ENCODE assay signal across 9 cellular contexts in the genomic region with DNA sequence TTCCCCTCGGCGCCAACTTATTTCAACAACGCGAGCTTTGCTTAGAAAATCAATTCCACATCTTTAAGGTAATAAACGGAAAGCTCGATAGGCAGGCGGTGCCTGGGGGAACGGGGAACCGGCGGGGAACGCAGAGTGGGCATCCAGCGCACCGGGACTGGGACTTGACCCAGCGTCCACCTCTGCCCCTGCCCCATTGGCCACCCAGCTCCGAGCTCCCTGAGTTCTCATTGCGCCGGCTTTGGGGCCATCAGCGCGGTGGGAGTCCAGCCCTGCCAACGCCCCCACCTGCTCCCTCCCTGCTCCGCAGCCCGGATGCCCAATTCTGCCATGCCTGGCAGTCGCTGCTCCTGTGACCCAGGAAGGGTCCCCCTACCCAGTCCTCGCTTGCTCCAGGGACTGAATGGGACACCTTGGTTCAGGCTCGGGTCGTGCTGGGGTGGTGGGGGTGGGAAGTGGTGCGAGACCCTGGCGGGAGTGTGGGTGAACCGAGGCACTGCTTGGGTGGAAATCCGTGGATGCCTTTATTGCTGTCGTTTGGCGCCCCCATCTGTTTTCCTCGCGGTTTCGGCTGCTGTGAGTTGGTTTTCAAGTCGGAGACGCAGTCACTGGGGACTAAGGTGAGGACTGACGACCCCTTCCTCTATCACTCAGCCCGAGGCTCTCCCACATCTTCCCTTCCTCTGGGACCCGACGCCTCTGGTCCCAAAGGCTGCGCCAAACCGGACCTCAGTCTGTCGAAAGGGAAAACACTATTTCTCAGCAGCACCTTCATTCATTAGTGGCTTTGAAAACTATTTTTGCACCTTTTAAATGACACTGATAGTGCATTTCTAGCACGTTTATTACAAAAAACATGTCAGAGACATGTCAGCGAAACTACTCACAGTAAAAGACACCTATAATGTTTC. TPM values are rescaled to one million over a fixed set of nuclear protein-coding genes. Genes with fewer than 3 reads are reported as not detected.
DNase-seq lines count a peak whose midpoint lies in the region; ATAC-seq lines count a peak whose summit lies in the region.
"Had no signal": no experiment of that assay in that cellular context is flagged by ENCODE, and none has a peak within 500 bp of the region (broad histone marks: within the 10 kb centered on the region; RNA-seq: fewer than 3 reads in every experiment).

No MANE protein-coding gene starts in this region.

- no peak for ATAC-seq in GM19023 (IDR thresholded peaks at IDR 0.05; ENCODE audit: unreplicated experiment)

- H2AFZ ChIP-seq in mesenchymal stem cell (ENCODE audit: low read depth, low read length) = no peak overlapping the region

- H3K9me3 Mint-ChIP-seq in activated CD4-positive, alpha-beta T cell treated with anti-CD3 and anti-CD28 coated beads, Interleukin-2, amount 10 ng/mL, durations not matched to agents 24 days and 14 days = peaks cover 10% of the 10 kb centered on the region
- H3K9me3 Mint-ChIP-seq: dendritic cell treated with granulocyte-macrophage colony-stimulating factor and Interleukin-4, amounts not matched to agents 40 ng/mL and 50 ng/mL, for 4 days had no signal

- no peak overlapping the region for H2BK15ac ChIP-seq in mesenchymal stem cell (ENCODE audit: low read depth, poor library complexity, severe bottlenecking)

- H3K27me3 ChIP-seq in mesenchymal stem cell (ENCODE audit: control insufficient read depth in 1 of 2, insufficient read depth in 1 of 2, low read length in 2 of 2) = peaks cover 98 to 100% of the 10 kb centered on the region in 2 experiments

- H3K4me2 ChIP-seq in mesenchymal stem cell (ENCODE audit: low read length, poor library complexity, severe bottlenecking) = no peak overlapping the region

- no peak overlapping the region for H2AK5ac ChIP-seq in mesenchymal stem cell (ENCODE audit: low read length, severe bottlenecking)

- no peak overlapping the region for H3K4ac ChIP-seq in mesenchymal stem cell (ENCODE audit: low read depth in 1 of 2, low read length in 2 of 2)

- H3K36me3 ChIP-seq in mesenchymal stem cell (ENCODE audit: control insufficient read depth in 1 of 2, insufficient read depth in 2 of 2, low read depth in 1 of 2, low read length in 2 of 2) = peaks cover 0 to 3% of the 10 kb centered on the region in 2 experiments

- peak overlapping the region; percentile 24 for H3K27ac Mint-ChIP-seq in activated CD4-positive, alpha-beta T cell treated with anti-CD3 and anti-CD28 coated beads, Interleukin-2, amount 10 ng/mL, durations not matched to agents 24 days and 14 days
- H3K27ac Mint-ChIP-seq: dendritic cell treated with granulocyte-macrophage colony-stimulating factor and Interleukin-4, amounts not matched to agents 40 ng/mL and 50 ng/mL, for 4 days had no signal

- peak overlapping the region in 1 of 2 experiments; percentile 37 for H3K4me3 ChIP-seq in mesenchymal stem cell (ENCODE audit: insufficient read depth in 1 of 2, low read depth in 1 of 2, low read length in 2 of 2)

- intact Hi-C loops in activated CD4-positive, alpha-beta T cell treated with anti-CD3 and anti-CD28 coated beads, Interleukin-2, amount 10 ng/mL, durations not matched to agents 24 days and 14 days (cut with micrococcal nuclease) = no loop called here

- H2BK5ac ChIP-seq in mesenchymal stem cell (ENCODE audit: low read depth, low read length, poor library complexity, severe bottlenecking) = no peak overlapping the region

- H3K27me3 Mint-ChIP-seq in activated CD4-positive, alpha-beta T cell treated with anti-CD3 and anti-CD28 coated beads, Interleukin-2, amount 10 ng/mL, durations not matched to agents 24 days and 14 days = peaks cover 90% of the 10 kb centered on the region

- no peaks in the 10 kb centered on the region for H3K79me1 ChIP-seq in mesenchymal stem cell (replicated peaks; ENCODE audit: low read length, poor library complexity, severe bottlenecking)

- no peaks in the 10 kb centered on the region for H3K9me3 ChIP-seq in mesenchymal stem cell (ENCODE audit: control insufficient read depth, low read length)

- no peak overlapping the region for H2BK12ac ChIP-seq in mesenchymal stem cell (ENCODE audit: low read length in 2 of 2)

- no peak overlapping the region for H4K8ac ChIP-seq in mesenchymal stem cell (ENCODE audit: low read length)

- no peak overlapping the region for H3K4me3 Mint-ChIP-seq in activated CD4-positive, alpha-beta T cell treated with anti-CD3 and anti-CD28 coated beads, Interleukin-2, amount 10 ng/mL, durations not matched to agents 24 days and 14 days
- H3K4me3 Mint-ChIP-seq: dendritic cell treated with granulocyte-macrophage colony-stimulating factor and Interleukin-4, amounts not matched to agents 40 ng/mL and 50 ng/mL, for 4 days had no signal

- H3K9ac ChIP-seq in mesenchymal stem cell (ENCODE audit: low read length) = no peak overlapping the region

- H3K18ac ChIP-seq in mesenchymal stem cell (ENCODE audit: low read depth in 1 of 2, low read length in 2 of 2) = no peak overlapping the region

- H2BK120ac ChIP-seq in mesenchymal stem cell (ENCODE audit: low read depth, low read length) = no peak overlapping the region

- no peak overlapping the region for H4K91ac ChIP-seq in mesenchymal stem cell (ENCODE audit: low read length)

- H3K4me1 ChIP-seq in mesenchymal stem cell (ENCODE audit: control insufficient read depth, insufficient read depth, low read depth, low read length) = peaks cover 26% of the 10 kb centered on the region

- peak; percentile 60 for DNase-seq in activated CD4-positive, alpha-beta T cell treated with anti-CD3 and anti-CD28 coated beads, Interleukin-2, amount 10 ng/mL, durations not matched to agents 24 days and 14 days
- DNase-seq in activated CD4-positive, alpha-beta T cell treated with anti-CD3 and anti-CD28 coated beads, Interleukin-2, amount 50 U/mL, for 48 hours = no peak
- DNase-seq in NCI-H1930 (lab: John Stamatoyannopoulos, UW) (peak; percentile 62 to 67), astrocyte of the hippocampus (ENCODE audit: low read depth, low spot score) (peak; percentile 70), lung microvascular endothelial cell (ENCODE audit: low read depth in 2 of 2) (peak; percentile 54 to 60), mesenchymal stem cell (no peak), CD1c-positive myeloid dendritic cell (ENCODE audit: extremely low spot score) (no peak)

- H3K27ac ChIP-seq in mesenchymal stem cell (ENCODE audit: low read length, poor library complexity, severe bottlenecking) = no peak overlapping the region

- H3K36me3 Mint-ChIP-seq in activated CD4-positive, alpha-beta T cell treated with anti-CD3 and anti-CD28 coated beads, Interleukin-2, amount 10 ng/mL, durations not matched to agents 24 days and 14 days (ENCODE audit: low read depth) = peaks cover 3% of the 10 kb centered on the region

- peaks cover 8% of the 10 kb centered on the region for H3K4me1 Mint-ChIP-seq in activated CD4-positive, alpha-beta T cell treated with anti-CD3 and anti-CD28 coated beads, Interleukin-2, amount 10 ng/mL, durations not matched to agents 24 days and 14 days

- no peak overlapping the region for H3K14ac ChIP-seq in mesenchymal stem cell (ENCODE audit: low read length in 2 of 2)

- WGBS in mesenchymal stem cell = under 1% methylated on average over 43 of the region's 46 CpGs

- peak overlapping the region in 1 of 2 experiments; percentile 66 for H3K23ac ChIP-seq in mesenchymal stem cell (ENCODE audit: low read length in 2 of 2)

RNA-seq across cellular contexts. Expression of gene EVX2, which starts 2.4 kb away (rescaled TPM):
- not detected in 2 replicates for total RNA-seq in activated CD4-positive, alpha-beta T cell treated with anti-CD3 and anti-CD28 coated beads, Interleukin-2, amount 10 ng/mL, durations not matched to agents 24 days and 14 days
- total RNA-seq in lung microvascular endothelial cell = not detected in 2 replicates
- polyA plus RNA-seq in mesenchymal stem cell (2013, experiment 1 of 2) = not detected
- polyA plus RNA-seq in mesenchymal stem cell (2013, experiment 2 of 2) = not detected

RNA-seq across cellular contexts. Expression of gene HOXD13, which starts 6.4 kb away (rescaled TPM):
- not detected in 2 replicates for total RNA-seq in activated CD4-positive, alpha-beta T cell treated with anti-CD3 and anti-CD28 coated beads, Interleukin-2, amount 10 ng/mL, durations not matched to agents 24 days and 14 days
- not detected in 2 replicates for total RNA-seq in lung microvascular endothelial cell
- not detected for polyA plus RNA-seq in mesenchymal stem cell (2013, experiment 1 of 2)
- not detected for polyA plus RNA-seq in mesenchymal stem cell (2013, experiment 2 of 2)

RNA-seq across cellular contexts. Expression of gene HOXD12, which starts 13.5 kb away (rescaled TPM):
- total RNA-seq in activated CD4-positive, alpha-beta T cell treated with anti-CD3 and anti-CD28 coated beads, Interleukin-2, amount 10 ng/mL, durations not matched to agents 24 days and 14 days = not detected in 2 replicates
- total RNA-seq in lung microvascular endothelial cell = not detected in 2 replicates
- not detected for polyA plus RNA-seq in mesenchymal stem cell (2013, experiment 1 of 2)
- polyA plus RNA-seq in mesenchymal stem cell (2013, experiment 2 of 2) = not detected

RNA-seq across cellular contexts. Expression of gene HOXD11, which starts 21.0 kb away (rescaled TPM):
- not detected in 2 replicates for total RNA-seq in activated CD4-positive, alpha-beta T cell treated with anti-CD3 and anti-CD28 coated beads, Interleukin-2, amount 10 ng/mL, durations not matched to agents 24 days and 14 days
- not detected in 2 replicates for total RNA-seq in lung microvascular endothelial cell
- not detected for polyA plus RNA-seq in mesenchymal stem cell (2013, experiment 1 of 2)
- not detected for polyA plus RNA-seq in mesenchymal stem cell (2013, experiment 2 of 2)

RNA-seq across cellular contexts. Expression of gene HOXD10, which starts 30.5 kb away (rescaled TPM):
- total RNA-seq in activated CD4-positive, alpha-beta T cell treated with anti-CD3 and anti-CD28 coated beads, Interleukin-2, amount 10 ng/mL, durations not matched to agents 24 days and 14 days = not detected in 2 replicates
- total RNA-seq in lung microvascular endothelial cell = 4.0 and 4.4 TPM in 2 replicates
- not detected for polyA plus RNA-seq in mesenchymal stem cell (2013, experiment 1 of 2)
- not detected for polyA plus RNA-seq in mesenchymal stem cell (2013, experiment 2 of 2)

Comparison
In these comparisons a context has a peak if more than half of its experiments do, and no peak if none do; other contexts are left out.
1. DNase-seq: peak in activated CD4-positive, alpha-beta T cell treated with anti-CD3 and anti-CD28 coated beads, Interleukin-2, amount 10 ng/mL, durations not matched to agents 24 days and 14 days (single experiment), NCI-H1930 (2 of 2), astrocyte of the hippocampus (single experiment) and lung microvascular endothelial cell (2 of 2); none in activated CD4-positive, alpha-beta T cell treated with anti-CD3 and anti-CD28 coated beads, Interleukin-2, amount 50 U/mL, for 48 hours (0 of 2), mesenchymal stem cell (single experiment) and CD1c-positive myeloid dendritic cell (single experiment).